16 cellular contexts compared by ENCODE assay signal in the genomic region with DNA sequence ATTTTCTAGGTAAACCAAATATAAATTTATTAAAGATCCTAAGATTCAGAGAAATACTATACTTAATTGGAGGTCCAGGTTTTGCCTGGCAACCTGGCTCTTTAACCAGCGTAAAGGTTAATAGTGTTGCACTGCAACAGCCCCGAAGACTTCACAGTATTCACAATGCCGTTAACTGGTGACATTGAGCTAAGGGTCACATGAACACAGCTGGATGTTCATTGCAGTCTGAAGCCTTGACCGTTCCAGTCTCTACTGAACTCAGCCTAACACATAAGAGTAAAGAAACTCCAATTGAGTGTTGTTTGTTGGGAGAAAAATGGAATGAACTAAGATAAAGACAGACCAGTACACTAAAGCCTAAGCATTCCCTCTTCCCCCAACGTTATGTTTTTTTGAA. TPM values are rescaled to one million over a fixed set of nuclear protein-coding genes. Genes with fewer than 3 reads are reported as not detected.
DNase-seq lines count a peak whose midpoint lies in the region; ATAC-seq and TF ChIP-seq lines count a peak whose summit lies in the region.
"Had no signal": no experiment of that assay in that cellular context is flagged by ENCODE, and none has a peak within 500 bp of the region (broad histone marks: within the 10 kb centered on the region; RNA-seq: fewer than 3 reads in every experiment).

No MANE protein-coding gene starts in this region.

- H3K27ac ChIP-seq in CD8-positive, alpha-beta T cell (ENCODE audit: low read depth, low read length): no peak overlapping the region
- peak overlapping the region; percentile 43 for H3K27ac ChIP-seq in epithelial cell of prostate
- H3K27ac ChIP-seq in thyroid gland: peak overlapping the region; percentile 22 to 63 (median 47)

- H3K27me3 ChIP-seq in CD8-positive, alpha-beta T cell (ENCODE audit: insufficient read depth, low read length): no peaks in the 10 kb centered on the region
- no peaks in the 10 kb centered on the region for H3K27me3 ChIP-seq in thyroid gland
- H3K27me3 ChIP-seq: BLaER1 treated with 17β-estradiol and CSF1 and Interleukin-3, amounts not matched to agents 10 nM and 100 nM had no signal

- no peak for TF ChIP-seq POLR2A in thyroid gland (IDR thresholded peaks at IDR 0.05)

- 84 to 93% methylated on average over 5 of the region's 5 CpGs for WGBS in thyroid gland, 2 donors

- CTCF ChIA-PET in CD8-positive, alpha-beta T cell (lab: Charles Lee): interaction anchor here (1.3 to 3.6 kb wide), 2 partner anchors 92 to 348 kb away, joined by 3 to 20 read pairs; no protein-coding TSS in a partner anchor

- H3K4me1 ChIP-seq in CD8-positive, alpha-beta T cell (ENCODE audit: insufficient read depth, low read length): no peaks in the 10 kb centered on the region
- H3K4me1 ChIP-seq in thyroid gland: peaks cover 16 to 18% of the 10 kb centered on the region in 2 donors
- H3K4me1 ChIP-seq: Caco-2 had no signal

- no peaks in the 10 kb centered on the region for H3K9me3 ChIP-seq in CD8-positive, alpha-beta T cell (ENCODE audit: low read length)
- no peaks in the 10 kb centered on the region for H3K9me3 ChIP-seq in thyroid gland
- H3K9me3 ChIP-seq: BLaER1 treated with 17β-estradiol and CSF1 and Interleukin-3, amounts not matched to agents 10 nM and 100 nM; Caco-2 had no signal

- no peak for DNase-seq in CD8-positive, alpha-beta T cell
- no peak for DNase-seq in epithelial cell of prostate (ENCODE audit: low read depth, low spot score)
- DNase-seq in nephron progenitor cell: no peak
- DNase-seq in thyroid gland: no peak
- DNase-seq in stimulated activated effector memory CD8-positive, alpha-beta T cell treated with anti-CD3 and anti-CD28 coated beads, Interleukin-12 subunit alpha, Interleukin-12 subunit beta, amount 100 ng/mL, for 72 hours (ENCODE audit: low spot score in 2 of 2): no peak
- no peak for DNase-seq in RPMI8226
- DNase-seq: Caco-2; CD8-positive, alpha-beta memory T cell; DMS153; DMS79; GDM1; HCEC 1CT; IMR-90 had no signal

- no peaks in the 10 kb centered on the region for H3K27me3 Mint-ChIP-seq in CD8-positive, alpha-beta T cell (ENCODE audit: low read depth)
- no peaks in the 10 kb centered on the region for H3K27me3 Mint-ChIP-seq in nephron progenitor cell (ENCODE audit: low read depth, poor library complexity)
- H3K27me3 Mint-ChIP-seq: B cell; CD8-positive, alpha-beta memory T cell had no signal

- peaks cover 4% of the 10 kb centered on the region for H3K4me1 Mint-ChIP-seq in CD8-positive, alpha-beta T cell (ENCODE audit: low read depth)
- peaks cover 24% of the 10 kb centered on the region for H3K4me1 Mint-ChIP-seq in nephron progenitor cell
- H3K4me1 Mint-ChIP-seq in stimulated activated effector memory CD8-positive, alpha-beta T cell treated with anti-CD3 and anti-CD28 coated beads, Interleukin-12 subunit alpha, Interleukin-12 subunit beta, amount 100 ng/mL, for 72 hours: peaks cover 7% of the 10 kb centered on the region

- peak overlapping the region; percentile 3 for H3K27ac Mint-ChIP-seq in CD8-positive, alpha-beta T cell
- peak overlapping the region; percentile 92 for H3K27ac Mint-ChIP-seq in nephron progenitor cell
- no peak overlapping the region for H3K27ac Mint-ChIP-seq in stimulated activated effector memory CD8-positive, alpha-beta T cell treated with anti-CD3 and anti-CD28 coated beads, Interleukin-12 subunit alpha, Interleukin-12 subunit beta, amount 100 ng/mL, for 72 hours
- H3K27ac Mint-ChIP-seq: B cell had no signal

- H3K36me3 Mint-ChIP-seq in CD8-positive, alpha-beta T cell: peaks cover 36% of the 10 kb centered on the region
- H3K36me3 Mint-ChIP-seq in nephron progenitor cell (ENCODE audit: low read depth): peaks cover 40% of the 10 kb centered on the region
- H3K36me3 Mint-ChIP-seq in stimulated activated effector memory CD8-positive, alpha-beta T cell treated with anti-CD3 and anti-CD28 coated beads, Interleukin-12 subunit alpha, Interleukin-12 subunit beta, amount 100 ng/mL, for 72 hours: peaks cover 24% of the 10 kb centered on the region

- no peaks in the 10 kb centered on the region for H3K9me3 Mint-ChIP-seq in CD8-positive, alpha-beta T cell
- H3K9me3 Mint-ChIP-seq in nephron progenitor cell: no peaks in the 10 kb centered on the region
- H3K9me3 Mint-ChIP-seq in stimulated activated effector memory CD8-positive, alpha-beta T cell treated with anti-CD3 and anti-CD28 coated beads, Interleukin-12 subunit alpha, Interleukin-12 subunit beta, amount 100 ng/mL, for 72 hours: no peaks in the 10 kb centered on the region
- H3K9me3 Mint-ChIP-seq: CD8-positive, alpha-beta memory T cell; GM23338 had no signal

- H3K36me3 ChIP-seq in CD8-positive, alpha-beta T cell (ENCODE audit: insufficient read depth, low read length): peaks cover 3% of the 10 kb centered on the region
- no peaks in the 10 kb centered on the region for H3K36me3 ChIP-seq in thyroid gland

- POLR2A ChIA-PET in CD8-positive, alpha-beta T cell (lab: Charles Lee): no interaction called here

- H3K4me3 ChIP-seq in CD8-positive, alpha-beta T cell (ENCODE audit: low read depth, low read length): no peak overlapping the region
- no peak overlapping the region for H3K4me3 ChIP-seq in thyroid gland (replicated peaks in 1 of 3)
- H3K4me3 ChIP-seq: BLaER1 treated with 17β-estradiol and CSF1 and Interleukin-3, amounts not matched to agents 10 nM and 100 nM; GM23338 had no signal

- TF ChIP-seq CTCF in CD8-positive, alpha-beta T cell (IDR thresholded peaks at IDR 0.05): no peak
- no peak for TF ChIP-seq CTCF in nephron progenitor cell (IDR thresholded peaks at IDR 0.05)
- no peak for TF ChIP-seq CTCF in thyroid gland (IDR thresholded peaks at IDR 0.05)

- no peak overlapping the region for H3K4me3 Mint-ChIP-seq in CD8-positive, alpha-beta T cell
- no peak overlapping the region for H3K4me3 Mint-ChIP-seq in nephron progenitor cell
- H3K4me3 Mint-ChIP-seq in stimulated activated effector memory CD8-positive, alpha-beta T cell treated with anti-CD3 and anti-CD28 coated beads, Interleukin-12 subunit alpha, Interleukin-12 subunit beta, amount 100 ng/mL, for 72 hours: no peak overlapping the region
- H3K4me3 Mint-ChIP-seq: B cell; CD8-positive, alpha-beta memory T cell; GM23338 had no signal

- ATAC-seq in CD8-positive, alpha-beta T cell: no peak
- ATAC-seq in stimulated activated effector memory CD8-positive, alpha-beta T cell treated with anti-CD3 and anti-CD28 coated beads, Interleukin-12 subunit alpha, Interleukin-12 subunit beta, amount 100 ng/mL, for 72 hours: no peak
- ATAC-seq: GM23338 had no signal

- intact Hi-C loops in CD8-positive, alpha-beta T cell (cut with DNase I, micrococcal nuclease): loop anchor here in 1 of 2 experiments (2.0 to 5.0 kb wide), 2 partner anchors 72 to 109 kb away; no protein-coding TSS in a partner anchor
- intact Hi-C loops in thyroid gland (cut with DNase I): no loop called here

RNA-seq across cellular contexts. Expression of gene NKIRAS1, which starts 26.8 kb away (rescaled TPM):
- 1 to 10 TPM; 4.5 to 6.2 TPM for total RNA-seq in CD8-positive, alpha-beta T cell
- total RNA-seq in thyroid gland: 10 to 100 TPM; 17.5 to 22.2 (median 19.7) TPM

RNA-seq across cellular contexts. Expression of gene RPL15, which starts 27.0 kb away (rescaled TPM):
- total RNA-seq in CD8-positive, alpha-beta T cell: 1,000 to 10,000 TPM; 2,460 to 2,470 TPM
- 1,000 to 10,000 TPM; 1,700 to 2,512 (median 2,310) TPM for total RNA-seq in thyroid gland

RNA-seq across cellular contexts. Expression of gene NR1D2, which starts 55.1 kb away (rescaled TPM):
- total RNA-seq in CD8-positive, alpha-beta T cell: 100 to 1,000 TPM; 126 to 129 TPM
- total RNA-seq in thyroid gland: 100 to 1,000 TPM in 1 of 4 donors, 10 to 100 TPM in 3; 44.2 to 108 (median 68.1) TPM
